30 cellular contexts compared by ENCODE assay signal in genomic region chr7:2460188-2460587, GRCh38. TPM values are rescaled to one million over a fixed set of nuclear protein-coding genes. Genes with fewer than 3 reads are reported as not detected.
DNase-seq lines count a peak whose midpoint lies in the region; ATAC-seq and TF ChIP-seq lines count a peak whose summit lies in the region.
"Had no signal": no experiment of that assay in that cellular context is flagged by ENCODE, and none has a peak within 500 bp of the region (broad histone marks: within the 10 kb centered on the region; RNA-seq: fewer than 3 reads in every experiment).

No MANE protein-coding gene starts in this region.

- H4K20me1 ChIP-seq in GM23338 (replicated peaks; ENCODE audit: insufficient read depth): no peaks in the 10 kb centered on the region

- H3K9me3 Mint-ChIP-seq in activated T-cell treated with anti-CD3 and anti-CD28 coated beads, Interleukin-2, amount 50 U/mL, for 72 hours: no peaks in the 10 kb centered on the region
- H3K9me3 Mint-ChIP-seq in GM23338: peaks cover 12% of the 10 kb centered on the region
- H3K9me3 Mint-ChIP-seq: activated B cell treated with CpG ODN at 0.5 μM for 24 hours; activated CD4-positive, alpha-beta T cell treated with anti-CD3 and anti-CD28 coated beads, Interleukin-2, amount 10 ng/mL, durations not matched to agents 7 days and 5 days; activated naive CD8-positive, alpha-beta T cell treated with anti-CD3 and anti-CD28 coated beads, Interleukin-2, amount 10 ng/mL, durations not matched to agents 7 days and 5 days; immature natural killer cell; memory B cell had no signal

- ATAC-seq in GM19467 (IDR thresholded peaks at IDR 0.05; ENCODE audit: unreplicated experiment) (no peak), GM23338 (no peak)
- no peak for ATAC-seq in activated T-cell treated with anti-CD3 and anti-CD28 coated beads, Interleukin-2, amount 50 U/mL, for 72 hours (replicated peaks in 1 of 2)

- H3K9me2 ChIP-seq in GM23338 (ENCODE audit: insufficient read depth): no peaks in the 10 kb centered on the region

- H3K27me3 Mint-ChIP-seq in activated T-cell treated with anti-CD3 and anti-CD28 coated beads, Interleukin-2, amount 50 U/mL, for 72 hours (ENCODE audit: low read depth): no peaks in the 10 kb centered on the region
- peaks cover 8% of the 10 kb centered on the region for H3K27me3 Mint-ChIP-seq in GM23338 (ENCODE audit: insufficient read depth, low read depth, poor library complexity)
- H3K27me3 Mint-ChIP-seq: activated B cell treated with CpG ODN at 0.5 μM for 24 hours had no signal

- DNase-seq in amygdala (lab: John Stamatoyannopoulos, UW) (peak in 48 of 56 donors; percentile 26 to 87 (median 73)), midbrain (lab: John Stamatoyannopoulos, UW) (peak; percentile 80), superior temporal gyrus (ENCODE audit: extremely low spot score) (peak; percentile 20), GM23338 (ENCODE audit: low spot score) (no peak)
- DNase-seq in activated T-cell treated with anti-CD3 and anti-CD28 coated beads, Interleukin-2, amount 50 U/mL, for 72 hours: no peak
- DNase-seq: activated B cell treated with CpG ODN at 0.5 μM for 24 hours; activated CD4-positive, alpha-beta T cell treated with anti-CD3 and anti-CD28 coated beads, Interleukin-2, amount 10 ng/mL, durations not matched to agents 7 days and 5 days; activated gamma-delta T cell; activated naive CD8-positive, alpha-beta T cell treated with anti-CD3 and anti-CD28 coated beads, Interleukin-2, amount 10 ng/mL, durations not matched to agents 7 days and 5 days; cerebellar nuclear complex; DMS79; immature natural killer cell; KBM-7; NCI-H1105 treated with DMSO at 0.1 percent for 48 hours; NCI-H187 treated with DMSO at 0.1 percent for 48 hours; NCI-H2171; NCI-H82; right lobe of liver; RPMI8226; transverse colon had no signal

- H3K4me2 ChIP-seq in GM23338: no peak overlapping the region

- no peak overlapping the region for H2AFZ ChIP-seq in GM23338
- H2AFZ ChIP-seq: parathyroid adenoma had no signal

- H3K27ac ChIP-seq in cingulate gyrus (ENCODE audit: low read depth, low read length): peak overlapping the region; percentile 54
- no peak overlapping the region for H3K27ac ChIP-seq in GM23338 (ENCODE audit: low read depth)
- H3K27ac ChIP-seq: C4-2B, parathyroid adenoma, right lobe of liver, transverse colon had no signal

- peaks cover 7% of the 10 kb centered on the region for H3K4me1 Mint-ChIP-seq in activated T-cell treated with anti-CD3 and anti-CD28 coated beads, Interleukin-2, amount 50 U/mL, for 72 hours (ENCODE audit: low read depth)
- peaks cover 5% of the 10 kb centered on the region for H3K4me1 Mint-ChIP-seq in GM23338
- H3K4me1 Mint-ChIP-seq: activated B cell treated with CpG ODN at 0.5 μM for 24 hours had no signal

- H3F3A ChIP-seq in GM23338 (replicated peaks; ENCODE audit: low read depth): 0 out of 2 replicates have a peak, but pooled peaks cover 2% of the 10 kb centered on the region

- H3K4me3 Mint-ChIP-seq in activated T-cell treated with anti-CD3 and anti-CD28 coated beads, Interleukin-2, amount 50 U/mL, for 72 hours: no peak overlapping the region
- H3K4me3 Mint-ChIP-seq in GM23338: no peak overlapping the region
- H3K4me3 Mint-ChIP-seq: activated B cell treated with CpG ODN at 0.5 μM for 24 hours; activated CD4-positive, alpha-beta T cell treated with anti-CD3 and anti-CD28 coated beads, Interleukin-2, amount 10 ng/mL, durations not matched to agents 7 days and 5 days; activated naive CD8-positive, alpha-beta T cell treated with anti-CD3 and anti-CD28 coated beads, Interleukin-2, amount 10 ng/mL, durations not matched to agents 7 days and 5 days; immature natural killer cell; memory B cell had no signal

- H3K4me3 ChIP-seq in GM23338: no peak overlapping the region
- H3K4me3 ChIP-seq: right lobe of liver, SJSA1, transverse colon had no signal

- no peaks in the 10 kb centered on the region for H3K4me1 ChIP-seq in GM23338 (ENCODE audit: insufficient read depth)
- H3K4me1 ChIP-seq: parathyroid adenoma, right lobe of liver, transverse colon had no signal

- no peak for TF ChIP-seq CTCF in GM23338 (conservative IDR thresholded peaks at IDR 0.05; ENCODE audit: low read depth in 2 of 2)

- H3K36me3 Mint-ChIP-seq in activated T-cell treated with anti-CD3 and anti-CD28 coated beads, Interleukin-2, amount 50 U/mL, for 72 hours (ENCODE audit: insufficient read depth in 2 of 2): no peaks in the 10 kb centered on the region
- H3K36me3 Mint-ChIP-seq in GM23338 (ENCODE audit: low read depth): peaks cover 2% of the 10 kb centered on the region; the same call in 1 of the 3 replicates
- H3K36me3 Mint-ChIP-seq: activated naive CD8-positive, alpha-beta T cell treated with anti-CD3 and anti-CD28 coated beads, Interleukin-2, amount 10 ng/mL, durations not matched to agents 7 days and 5 days; immature natural killer cell; memory B cell had no signal

- no peak overlapping the region for H3K27ac Mint-ChIP-seq in activated T-cell treated with anti-CD3 and anti-CD28 coated beads, Interleukin-2, amount 50 U/mL, for 72 hours
- no peak overlapping the region for H3K27ac Mint-ChIP-seq in GM23338
- H3K27ac Mint-ChIP-seq: activated B cell treated with CpG ODN at 0.5 μM for 24 hours; activated CD4-positive, alpha-beta T cell treated with anti-CD3 and anti-CD28 coated beads, Interleukin-2, amount 10 ng/mL, durations not matched to agents 7 days and 5 days; activated naive CD8-positive, alpha-beta T cell treated with anti-CD3 and anti-CD28 coated beads, Interleukin-2, amount 10 ng/mL, durations not matched to agents 7 days and 5 days; memory B cell had no signal

- no peaks in the 10 kb centered on the region for H3K36me3 ChIP-seq in GM23338 (ENCODE audit: insufficient read depth)
- H3K36me3 ChIP-seq: right lobe of liver, SJSA1, transverse colon had no signal

- H3K79me2 ChIP-seq in GM23338 (replicated peaks; ENCODE audit: insufficient read depth): no peaks in the 10 kb centered on the region
- H3K79me2 ChIP-seq: parathyroid adenoma had no signal

- no peaks in the 10 kb centered on the region for H3K27me3 ChIP-seq in GM23338 (ENCODE audit: insufficient read depth)
- H3K27me3 ChIP-seq: right lobe of liver, SJSA1, transverse colon had no signal

TF ChIP-seq in GM23338, 12 proteins besides CTCF, POLR2A, EP300 and RAD21 (continues in another document):
- TF ChIP-seq REST (IDR thresholded peaks at IDR 0.05; ENCODE audit: unreplicated experiment): no peak
- TF ChIP-seq ZNF114 (CRISPR knock-in tag; IDR thresholded peaks at IDR 0.05): no peak
- no peak for TF ChIP-seq POLR2AphosphoS5 (IDR thresholded peaks at IDR 0.05; ENCODE audit: low read depth)
- TF ChIP-seq EZH2 (IDR thresholded peaks at IDR 0.05; ENCODE audit: low read depth, unreplicated experiment): no peak
- no peak for TF ChIP-seq JUNB (IDR thresholded peaks at IDR 0.05; ENCODE audit: unreplicated experiment)
- TF ChIP-seq EZH2phosphoT487 (IDR thresholded peaks at IDR 0.05; ENCODE audit: unreplicated experiment): no peak
- no peak for TF ChIP-seq STAT1 (IDR thresholded peaks at IDR 0.05; ENCODE audit: unreplicated experiment)

RNA-seq across cellular contexts. Expression of gene GRIFIN, which starts 16.0 kb away (rescaled TPM):
- total RNA-seq in activated T-cell treated with anti-CD3 and anti-CD28 coated beads, Interleukin-2, amount 50 U/mL, for 72 hours: not detected
- total RNA-seq in GM23338 (2014; rRNA removed; shearing (Covaris generic)): not detected in 2 replicates
- not detected in 2 replicates for polyA plus RNA-seq in GM23338 (2016; fragmentation: Nextera tagmentation; extraction: Ambion mirVana)
- total RNA-seq: activated B cell treated with CpG ODN at 0.5 μM for 24 hours; activated CD4-positive, alpha-beta T cell treated with anti-CD3 and anti-CD28 coated beads, Interleukin-2, amount 10 ng/mL, durations not matched to agents 7 days and 5 days; activated CD8-positive, alpha-beta memory T cell treated with anti-CD3 and anti-CD28 coated beads for 36 hours; activated naive CD8-positive, alpha-beta T cell treated with anti-CD3 and anti-CD28 coated beads, Interleukin-2, amount 10 ng/mL, durations not matched to agents 7 days and 5 days; M059J; NCI-H460; right lobe of liver; SJSA1; transverse colon had no signal
- polyA plus RNA-seq: immature natural killer cell, neural cell had no signal

RNA-seq across cellular contexts. Expression of gene CHST12, which starts 56.8 kb away (rescaled TPM):
- total RNA-seq in activated T-cell treated with anti-CD3 and anti-CD28 coated beads, Interleukin-2, amount 50 U/mL, for 72 hours: 10 to 100 TPM in 1 of 2 donors, 1 to 10 TPM in 1; 5.1 to 10.6 TPM
- 10.1 and 12.0 TPM in 2 replicates for total RNA-seq in GM23338 (2014; rRNA removed; shearing (Covaris generic))
- polyA plus RNA-seq in GM23338 (2016; fragmentation: Nextera tagmentation; extraction: Ambion mirVana): 13.9 and 14.6 TPM in 2 replicates

RNA-seq across cellular contexts. Expression of gene LFNG, which starts 59.4 kb away (rescaled TPM):
- total RNA-seq in activated T-cell treated with anti-CD3 and anti-CD28 coated beads, Interleukin-2, amount 50 U/mL, for 72 hours: 10 to 100 TPM; 23.0 to 30.0 TPM
- total RNA-seq in GM23338 (2014; rRNA removed; shearing (Covaris generic)): 24.5 and 35.4 TPM in 2 replicates
- 1.7 and 3.2 TPM in 2 replicates for polyA plus RNA-seq in GM23338 (2016; fragmentation: Nextera tagmentation; extraction: Ambion mirVana)

Comparison
In these comparisons a context has a peak if more than half of its experiments do, and no peak if none do; other contexts are left out.
1. DNase-seq: peak in amygdala (48 of 56), midbrain (single experiment) and superior temporal gyrus (single experiment); none in activated T-cell treated with anti-CD3 and anti-CD28 coated beads, Interleukin-2, amount 50 U/mL, for 72 hours (0 of 2) and GM23338 (single experiment).